2 cellular contexts compared by ENCODE assay signal in genomic region chr14:81519200-81519998, GRCh38.
TF ChIP-seq lines count a peak whose summit lies in the region.

No MANE protein-coding gene starts in this region.

TF ChIP-seq in A549, 52 proteins besides CTCF, POLR2A, EP300 and RAD21 (continued from another document):
- no peak for TF ChIP-seq PBX3 (IDR thresholded peaks at IDR 0.05)
- TF ChIP-seq BCL3 (IDR thresholded peaks at IDR 0.05) = no peak
- no peak for TF ChIP-seq ZFP36 (IDR thresholded peaks at IDR 0.05; ENCODE audit: borderline replicate concordance, partially characterized antibody)
- no peak for TF ChIP-seq USF2 (IDR thresholded peaks at IDR 0.05)
- no peak for TF ChIP-seq TP53 (CRISPR knock-in tag; IDR thresholded peaks at IDR 0.05)
- TF ChIP-seq RCOR1 (IDR thresholded peaks at IDR 0.05; ENCODE audit: low read depth, low read length) = no peak
TF ChIP-seq in A549: peak in this region for 0.

TF ChIP-seq in GM12878, 131 proteins besides CTCF, POLR2A, EP300 and RAD21 (continued from another document):
- TF ChIP-seq YY1 (IDR thresholded peaks at IDR 0.05; ENCODE audit: low read depth, low read length) (no peak), ATF3 (IDR thresholded peaks at IDR 0.05; ENCODE audit: borderline replicate concordance, extremely low read depth, low read depth, low read length) (no peak), RUNX3 (IDR thresholded peaks at IDR 0.05; ENCODE audit: low read length) (0 out of 2 replicates have a peak, but pooled peaks have one; percentile 8), RELB (IDR thresholded peaks at IDR 0.05; ENCODE audit: low read depth) (no peak), KAT2A (conservative IDR thresholded peaks at IDR 0.05; ENCODE audit: control insufficient read depth, low read depth, low read length) (no peak), KLF5 (IDR thresholded peaks at IDR 0.05; ENCODE audit: partially characterized antibody) (no peak), EED (IDR thresholded peaks at IDR 0.05; ENCODE audit: low read depth) (0 out of 2 replicates have a peak, but pooled peaks have one; percentile 17), RCOR1 (conservative IDR thresholded peaks at IDR 0.05; ENCODE audit: low read depth, low read length) (no peak), SPI1 (IDR thresholded peaks at IDR 0.05; ENCODE audit: borderline replicate concordance, insufficient read depth, low read depth, low read length) (0 out of 2 replicates have a peak, but pooled peaks have one; percentile 12)
TF ChIP-seq in GM12878: peak in this region for 6.
